25 cellular contexts compared by ENCODE assay signal in genomic region chr1:34612091-34612631, GRCh38.
"Had no signal": no experiment of that assay in that cellular context is flagged by ENCODE, and none has a peak within 500 bp of the region (broad histone marks: within the 10 kb centered on the region; RNA-seq: fewer than 3 reads in every experiment).

No MANE protein-coding gene starts in this region.

- H3K79me2 ChIP-seq: parathyroid adenoma had no signal

- DNase-seq: cerebellar nuclear complex; dorsolateral prefrontal cortex; effector CD4-positive, alpha-beta T cell; foreskin fibroblast; gastrocnemius medialis; head of caudate nucleus; kidney; left lung; mesendoderm; midbrain; naive thymus-derived CD4-positive, alpha-beta T cell; right lobe of liver; small intestine; stimulated activated CD4-positive, alpha-beta T cell treated with anti-CD3 and anti-CD28 coated beads, Interleukin-15, amount 100 ng/mL, for 24 hours; stimulated activated CD4-positive, alpha-beta T cell treated with anti-CD3 and anti-CD28 coated beads, Interleukin-2, amount 100 ng/mL, for 48 hours; stimulated activated naive B cell treated with anti-CD40 and anti-IgM and Interleukin-4, amounts not matched to agents 10 μg/mL and 1 μg/mL and 100 μg/mL, for 72 hours; transverse colon had no signal

- H3K4me1 ChIP-seq: gastrocnemius medialis, left lung, parathyroid adenoma, right lobe of liver, suprapubic skin, transverse colon had no signal

- H3K4me1 Mint-ChIP-seq: nephron had no signal

- H3K27me3 ChIP-seq: right lobe of liver had no signal

- H3K36me3 ChIP-seq: gastrocnemius medialis, left lung, neutrophil, right lobe of liver, suprapubic skin, transverse colon had no signal

- H2AFZ ChIP-seq: parathyroid adenoma had no signal

- H3K27ac ChIP-seq: dorsolateral prefrontal cortex, epithelial cell of prostate, gastrocnemius medialis, left lung, neutrophil, parathyroid adenoma, right lobe of liver, suprapubic skin, transverse colon had no signal

- H3K27ac Mint-ChIP-seq: naive thymus-derived CD4-positive, alpha-beta T cell; nephron; progenitor cell of endocrine pancreas; stimulated activated naive B cell treated with anti-CD40 and anti-IgM and Interleukin-4, amounts not matched to agents 10 μg/mL and 1 μg/mL and 100 μg/mL, for 72 hours; stimulated activated naive CD8-positive, alpha-beta T cell treated with anti-CD3 and anti-CD28 coated beads, Interleukin-15, Interleukin-2, amounts not matched to agents 100 ng/mL and 50 ng/mL, for 24 hours had no signal

- H3K9me3 ChIP-seq: gastrocnemius medialis, left lung, neutrophil, right lobe of liver, suprapubic skin, transverse colon had no signal

- H3K9me3 Mint-ChIP-seq: nephron; stimulated activated naive B cell treated with anti-CD40 and anti-IgM and Interleukin-4, amounts not matched to agents 10 μg/mL and 1 μg/mL and 100 μg/mL, for 72 hours; stimulated activated naive CD8-positive, alpha-beta T cell treated with anti-CD3 and anti-CD28 coated beads, Interleukin-15, Interleukin-2, amounts not matched to agents 100 ng/mL and 50 ng/mL, for 24 hours had no signal

- H3K4me3 ChIP-seq: dorsolateral prefrontal cortex, gastrocnemius medialis, left lung, right lobe of liver, suprapubic skin, transverse colon had no signal

- H3K36me3 Mint-ChIP-seq: naive thymus-derived CD4-positive, alpha-beta T cell; stimulated activated naive B cell treated with anti-CD40 and anti-IgM and Interleukin-4, amounts not matched to agents 10 μg/mL and 1 μg/mL and 100 μg/mL, for 72 hours had no signal

- FAIRE-seq: kidney, small intestine had no signal

- H3K4me3 Mint-ChIP-seq: naive thymus-derived CD4-positive, alpha-beta T cell; nephron; stimulated activated naive B cell treated with anti-CD40 and anti-IgM and Interleukin-4, amounts not matched to agents 10 μg/mL and 1 μg/mL and 100 μg/mL, for 72 hours; stimulated activated naive CD8-positive, alpha-beta T cell treated with anti-CD3 and anti-CD28 coated beads, Interleukin-15, Interleukin-2, amounts not matched to agents 100 ng/mL and 50 ng/mL, for 24 hours had no signal

- ATAC-seq: esophagus mucosa; gastrocnemius medialis; left lung; naive thymus-derived CD4-positive, alpha-beta T cell; right lobe of liver; stimulated activated naive B cell treated with anti-CD40 and anti-IgM and Interleukin-4, amounts not matched to agents 10 μg/mL and 1 μg/mL and 100 μg/mL, for 72 hours had no signal

- H3K9ac ChIP-seq: parathyroid adenoma had no signal
